8 cellular contexts compared by ENCODE assay signal in genomic region chr14:75427482-75428229, GRCh38. TPM values are rescaled to one million over a fixed set of nuclear protein-coding genes. Genes with fewer than 3 reads are reported as not detected.
DNase-seq lines count a peak whose midpoint lies in the region; ATAC-seq, FAIRE-seq and TF ChIP-seq lines count a peak whose summit lies in the region.

JDP2 (plus strand) TSS chr14:75428022; CDS start chr14:75437921, 9,899 bp downstream.

- peak; percentile 29 for ATAC-seq in HG02623 (IDR thresholded peaks at IDR 0.05; ENCODE audit: unreplicated experiment)
- peak; percentile 67 for ATAC-seq in activated CD8-positive, alpha-beta memory T cell treated with anti-CD3 and anti-CD28 coated beads, Interleukin-2, amount 10 ng/mL, durations not matched to agents 7 days and 5 days
- no peak for ATAC-seq in HG03378 (IDR thresholded peaks at IDR 0.05; ENCODE audit: unreplicated experiment)

- peaks cover 3% of the 10 kb centered on the region; the same call in 1 of the 2 replicates for H3K79me1 ChIP-seq in H1 (ENCODE audit: low read depth, low read length)

- peaks cover 0 to 4% of the 10 kb centered on the region in 2 experiments; a peak in 1 of 4 replicates for H3K9me3 ChIP-seq in H1 (ENCODE audit: insufficient read depth in 2 of 2, low read depth in 1 of 2, low read length in 1 of 2)

- H3K27me3 Mint-ChIP-seq in activated CD8-positive, alpha-beta memory T cell treated with anti-CD3 and anti-CD28 coated beads, Interleukin-2, amount 10 ng/mL, durations not matched to agents 7 days and 5 days = peaks cover 45% of the 10 kb centered on the region

- no peak for TF ChIP-seq CTCF in GM12865 (IDR thresholded peaks at IDR 0.05; ENCODE audit: insufficient read depth, low read depth, low read length, missing control alignments)
- no peak for TF ChIP-seq CTCF in H1 (IDR thresholded peaks at IDR 0.05; ENCODE audit: control extremely low read depth in 1 of 3, insufficient read depth in 1 of 3, low read depth in 1 of 3, low read length in 3 of 3)

- peak within 1 kb of the TSS; percentile 49 for H3K4me3 Mint-ChIP-seq in activated CD8-positive, alpha-beta memory T cell treated with anti-CD3 and anti-CD28 coated beads, Interleukin-2, amount 10 ng/mL, durations not matched to agents 7 days and 5 days

- no peak within 1 kb of the TSS for H3K14ac ChIP-seq in H1 (ENCODE audit: insufficient read length)

- peaks cover 5% of the 10 kb centered on the region for H3K9me3 Mint-ChIP-seq in activated CD8-positive, alpha-beta memory T cell treated with anti-CD3 and anti-CD28 coated beads, Interleukin-2, amount 10 ng/mL, durations not matched to agents 7 days and 5 days (ENCODE audit: low read depth)

- peak within 1 kb of the TSS; percentile 36 for H3K18ac ChIP-seq in H1 (ENCODE audit: extremely low read depth, low read length)

- peak within 1 kb of the TSS; percentile 74 for H4K8ac ChIP-seq in H1 (ENCODE audit: extremely low read depth, insufficient read depth, low read length)

- CTCF ChIA-PET in activated CD8-positive, alpha-beta memory T cell treated with anti-CD3 and anti-CD28 coated beads, Interleukin-2, amount 10 ng/mL, durations not matched to agents 7 days and 5 days (lab: Charles Lee) = interaction anchor here (1.0 to 1.2 kb wide), 3 partner anchors 61 to 147 kb away, joined by 3 to 4 read pairs (median 3); no protein-coding TSS in a partner anchor
- CTCF ChIA-PET in H1 (lab: Charles Lee; ENCODE audit: partially characterized antibody) = interaction anchor here (0.8 to 1.5 kb wide), 2 partner anchors 62 to 119 kb away, joined by 3 to 4 read pairs; no protein-coding TSS in a partner anchor

- no peak within 1 kb of the TSS for H2BK120ac ChIP-seq in H1 (replicated peaks; ENCODE audit: low read depth, low read length)

- H3K36me3 ChIP-seq in H1 (ENCODE audit: control insufficient read depth in 2 of 4, insufficient read depth in 4 of 4, low read length in 3 of 4) = peaks cover 0 to 6% (median 0%) of the 10 kb centered on the region in 4 experiments; a peak in 1 of 8 replicates

- no peak for FAIRE-seq in H1 (lab: Jason Lieb, UNC)

- peaks cover 0 to 28% of the 10 kb centered on the region in 2 experiments; a peak in 2 of 4 replicates for H3K79me2 ChIP-seq in H1 (ENCODE audit: control insufficient read depth in 1 of 2, insufficient read depth in 2 of 2, low read length in 2 of 2)

- no peak within 1 kb of the TSS for H2AK5ac ChIP-seq in H1 (ENCODE audit: low read depth, low read length)

- no peak within 1 kb of the TSS for H3K4ac ChIP-seq in H1 (replicated peaks; ENCODE audit: insufficient read length, low read depth, low read length)

- peaks cover 6% of the 10 kb centered on the region; the same call in 1 of the 2 replicates for H3K23me2 ChIP-seq in H1 (ENCODE audit: low read depth, low read length)

- H3K27ac Mint-ChIP-seq in activated CD8-positive, alpha-beta memory T cell treated with anti-CD3 and anti-CD28 coated beads, Interleukin-2, amount 10 ng/mL, durations not matched to agents 7 days and 5 days = no peak within 1 kb of the TSS

- no peak within 1 kb of the TSS for H2BK20ac ChIP-seq in H1 (ENCODE audit: low read length)

- H3K27me3 ChIP-seq in H1 (replicated peaks in 1 of 4; ENCODE audit: control insufficient read depth in 3 of 4, extremely low read depth in 1 of 4, insufficient read depth in 3 of 4, low read length in 3 of 4) = peaks cover 0 to 13% (median 13%) of the 10 kb centered on the region in 4 experiments; a peak in 5 of 7 replicates

- POLR2A ChIA-PET in H1 (lab: Charles Lee; ENCODE audit: partially characterized antibody) = interaction anchor here (0.8 to 5.2 kb wide), 18 partner anchors 9 to 339 kb away, joined by 3 to 65 read pairs (median 4); no protein-coding TSS in a partner anchor

- no peak within 1 kb of the TSS for H4K5ac ChIP-seq in H1 (ENCODE audit: insufficient read length, low read depth, low read length)

- H3K27ac ChIP-seq in H1 (ENCODE audit: low read depth, low read length) = no peak within 1 kb of the TSS

- H3K36me3 Mint-ChIP-seq in activated CD8-positive, alpha-beta memory T cell treated with anti-CD3 and anti-CD28 coated beads, Interleukin-2, amount 10 ng/mL, durations not matched to agents 7 days and 5 days = peaks cover 5% of the 10 kb centered on the region

- H2BK15ac ChIP-seq in H1 (ENCODE audit: low read length) = no peak within 1 kb of the TSS

- peaks cover 0 to 5% of the 10 kb centered on the region in 2 experiments for H4K20me1 ChIP-seq in H1 (replicated peaks in 1 of 2; ENCODE audit: control insufficient read depth in 1 of 2, insufficient read depth in 2 of 2, low read length in 2 of 2)

- no peak within 1 kb of the TSS for H3K56ac ChIP-seq in H1 (replicated peaks; ENCODE audit: insufficient read length, low read depth, low read length)

- no peak within 1 kb of the TSS for H2BK5ac ChIP-seq in H1 (ENCODE audit: low read depth, low read length)

- peaks cover 8 to 17% (median 15%) of the 10 kb centered on the region in 4 experiments for H3K4me1 ChIP-seq in H1 (replicated peaks in 1 of 4; ENCODE audit: control insufficient read depth in 3 of 4, insufficient read depth in 4 of 4, low read length in 3 of 4)

- peak within 1 kb of the TSS; percentile 46; the same call in 1 of the 2 replicates for H2AFZ ChIP-seq in H1 (ENCODE audit: low read length)

- 1% methylated on average over 54 of the region's 93 CpGs; no CpG with 5 or more reads in 1 of the 2 experiments for WGBS in H1 (ENCODE audit: extremely low coverage in 1 of 2, insufficient coverage in 1 of 2, insufficient read length in 1 of 2, insufficient replicate concordance in 2 of 2, low coverage in 1 of 2, low lambda C conversion rate in 2 of 2, missing lambda C conversion rate in 1 of 2), 2 experiments

- H4K91ac ChIP-seq in H1 (replicated peaks; ENCODE audit: insufficient read length, low read length) = peak within 1 kb of the TSS; percentile 2

- no peak; a peak in 1 of 3 replicates for TF ChIP-seq POLR2A in H1 (IDR thresholded peaks at IDR 0.05; ENCODE audit: control extremely low read depth in 1 of 2, low read depth in 2 of 2, low read length in 2 of 2)

- peak within 1 kb of the TSS; percentile 88; the same call in 1 of the 2 replicates for H2BK12ac ChIP-seq in H1 (ENCODE audit: low read depth, low read length)

- peak; percentile 70 for DNase-seq in GM12865 (ENCODE audit: low read depth)
- DNase-seq in NCI-H2227 treated with DMSO at 0.1 percent for 48 hours (lab: John Stamatoyannopoulos, UW) = peak; percentile 23
- peak; percentile 46 for DNase-seq in activated CD8-positive, alpha-beta memory T cell treated with anti-CD3 and anti-CD28 coated beads, Interleukin-2, amount 10 ng/mL, durations not matched to agents 7 days and 5 days
- peak in 1 of 2 experiments; percentile 79 for DNase-seq in H1 (ENCODE audit: low read depth in 1 of 2, low spot score in 2 of 2)
- peak; percentile 92 for DNase-seq in medulla oblongata (ENCODE audit: extremely low spot score)
- peak in 2 of 3 experiments; percentile 4 to 38 for DNase-seq in stimulated activated CD4-positive, alpha-beta T cell treated with anti-CD3 and anti-CD28 coated beads, TNF-alpha, amount 100 ng/mL, for 24 hours (ENCODE audit: low read depth in 3 of 3)

- TF ChIP-seq EP300 in H1 (IDR thresholded peaks at IDR 0.05; ENCODE audit: borderline replicate concordance in 1 of 2, low read depth in 2 of 2, low read length in 2 of 2) = no peak

- H3K9ac ChIP-seq in H1 (replicated peaks in 1 of 4; ENCODE audit: extremely low read depth in 1 of 4, low read depth in 3 of 4, low read length in 3 of 4) = peak within 1 kb of the TSS; percentile 6 to 95 (median 18); a peak in 4 of 7 replicates

- no peak for TF ChIP-seq RAD21 in H1 (IDR thresholded peaks at IDR 0.05 in 1 of 2, conservative IDR thresholded peaks at IDR 0.05 in 1 of 2; ENCODE audit: low read depth in 2 of 2, low read length in 2 of 2)

- no peak within 1 kb of the TSS for H3K23ac ChIP-seq in H1 (ENCODE audit: insufficient read length)

- peak within 1 kb of the TSS; percentile 71 to 92 for H3K4me2 ChIP-seq in H1 (ENCODE audit: insufficient read depth in 1 of 2, low read depth in 2 of 2, low read length in 2 of 2)

- peak within 1 kb of the TSS; percentile 76 for H3K4me3 ChIP-seq in GM12865 (ENCODE audit: low read depth, low read length)
- peak within 1 kb of the TSS; percentile 59 to 77 (median 70) for H3K4me3 ChIP-seq in H1 (ENCODE audit: extremely low read depth in 1 of 4, insufficient read depth in 2 of 4, low read depth in 3 of 4, low read length in 4 of 4)

- H3K4me1 Mint-ChIP-seq in activated CD8-positive, alpha-beta memory T cell treated with anti-CD3 and anti-CD28 coated beads, Interleukin-2, amount 10 ng/mL, durations not matched to agents 7 days and 5 days = peaks cover 11% of the 10 kb centered on the region

TF ChIP-seq in H1, 55 proteins besides CTCF, POLR2A, EP300 and RAD21 (continues in another document):
- TF ChIP-seq KDM4A (IDR thresholded peaks at IDR 0.05; ENCODE audit: low read depth, low read length, severe bottlenecking) (peak; percentile 40), CREB1 (IDR thresholded peaks at IDR 0.05) (peak; percentile 43; the same call in 1 of the 2 replicates), CTBP2 (IDR thresholded peaks at IDR 0.05; ENCODE audit: borderline replicate concordance, insufficient read depth, insufficient read length, low read length) (no peak), CBX5 (IDR thresholded peaks at IDR 0.05; ENCODE audit: low read depth, low read length) (no peak), CHD2 (IDR thresholded peaks at IDR 0.05; ENCODE audit: low read length) (no peak), TEAD4 (IDR thresholded peaks at IDR 0.05; ENCODE audit: low read depth, low read length) (peak; percentile 69; the same call in 1 of the 2 replicates), RXRA (IDR thresholded peaks at IDR 0.05; ENCODE audit: insufficient read depth, low read depth, low read length) (no peak), HDAC2 (IDR thresholded peaks at IDR 0.05; ENCODE audit: borderline replicate concordance in 1 of 2, low read depth in 2 of 2, low read length in 2 of 2) (0 out of 4 replicates have a peak, but pooled peaks of 1 of the 2 experiments have one; percentile 26), RBBP5 (IDR thresholded peaks at IDR 0.05; ENCODE audit: borderline replicate concordance, low read depth, low read length) (no peak; the same call in 1 of the 2 replicates), CBX8 (IDR thresholded peaks at IDR 0.05; ENCODE audit: borderline replicate concordance, low read depth, low read length) (no peak)

RNA-seq across cellular contexts. Expression of gene JDP2, which starts in this region (rescaled TPM):
- 1 to 10 TPM in 1 of 2 experiments, under 1 TPM in 1; 0.75 to 1.1 TPM for total RNA-seq in activated CD8-positive, alpha-beta memory T cell treated with anti-CD3 and anti-CD28 coated beads, Interleukin-2, amount 10 ng/mL, durations not matched to agents 7 days and 5 days
- 23.6 and 27.2 TPM in 2 replicates for total RNA-seq in H1 (2021; fragmentation: NEBNext Ultra II Directional; extraction: Animal tissue kit (Norgen Biotek cat#: 25700))
- polyA plus RNA-seq in H1 (2011; rRNA removed) = 8.9 and 18.8 TPM in 2 replicates
- 23.2 TPM for polyA plus RNA-seq in H1 (2011; cell fraction: cytosol; rRNA removed)
- 20.9 TPM for polyA plus RNA-seq in H1 (2011; cell fraction: nucleus; rRNA removed)
- 13.7 to 19.6 TPM (median 17.7 TPM) in 4 replicates for polyA plus RNA-seq in H1 (2012, experiment 1 of 2)
- polyA plus RNA-seq in H1 (2012, experiment 2 of 2) = 14.8 TPM
- polyA plus RNA-seq in H1 (2013, experiment 1 of 2) = 14.4 TPM
- 14.1 TPM for polyA plus RNA-seq in H1 (2013, experiment 2 of 2)
- 3.8 and 4.9 TPM in 2 replicates for polyA minus RNA-seq in H1 (2011; rRNA and poly(A)+ RNA removed)
- polyA minus RNA-seq in H1 (2011; cell fraction: cytosol; rRNA and poly(A)+ RNA removed) = 19.7 TPM
- 10.3 TPM for polyA minus RNA-seq in H1 (2011; cell fraction: nucleus; rRNA and poly(A)+ RNA removed)

Comparison
In these comparisons a context has a peak if more than half of its experiments do, and no peak if none do; other contexts are left out.
1. RNA of gene JDP2 (total RNA-seq): 23.6 to 27.2 TPM in H1; 0.75 to 1.1 TPM in activated CD8-positive, alpha-beta memory T cell treated with anti-CD3 and anti-CD28 coated beads, Interleukin-2, amount 10 ng/mL, durations not matched to agents 7 days and 5 days; every median in the first group is over 10 times any median in the second.